ENCODE assay signal across 18 cellular contexts in the genomic region with DNA sequence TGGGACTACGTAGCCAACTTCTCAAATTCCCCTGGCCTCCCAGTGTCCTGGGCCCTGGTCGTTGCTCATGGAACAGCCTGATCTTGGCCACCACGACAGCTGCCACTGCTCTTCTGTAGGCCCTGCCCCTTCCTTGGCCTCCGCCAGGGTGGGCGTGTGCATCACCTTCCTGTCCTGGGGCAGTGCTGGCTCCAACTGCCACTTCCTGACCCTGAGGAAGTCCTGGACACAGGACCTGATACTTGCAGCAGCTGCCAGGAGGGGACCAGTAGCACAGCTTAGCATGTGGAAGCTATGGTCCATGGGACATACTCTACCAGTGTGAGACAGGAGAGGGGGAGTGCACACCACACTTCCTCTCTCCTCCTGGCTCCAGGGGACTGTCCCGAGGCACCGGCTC.
A peak's percentile ranks its signal among the peaks of the same experiment; 100 is the strongest.
DNase-seq lines count a peak whose midpoint lies in the region; ATAC-seq, FAIRE-seq and TF ChIP-seq lines count a peak whose summit lies in the region.
"Had no signal": no experiment of that assay in that cellular context is flagged by ENCODE, and none has a peak within 500 bp of the region (broad histone marks: within the 10 kb centered on the region; RNA-seq: fewer than 3 reads in every experiment).

No MANE protein-coding gene starts in this region.

- no peak overlapping the region for H2AK5ac ChIP-seq in neuronal stem cell (ENCODE audit: low read depth, low read length)

- WGBS in neuronal stem cell (ENCODE audit: extremely low coverage in 2 of 2, insufficient read length in 2 of 2, insufficient replicate concordance in 1 of 2), 2 donors = no CpG with 5 or more reads among the region's 7 CpGs

- H3K4me1 ChIP-seq in neuronal stem cell (ENCODE audit: control insufficient read depth in 2 of 2, insufficient read depth in 1 of 2, low read depth in 1 of 2, low read length in 2 of 2) = no peaks in the 10 kb centered on the region

- FAIRE-seq in urothelium cell line (lab: Jason Lieb, UNC) = peak; percentile 74
- FAIRE-seq: A204.1 had no signal

- H2BK120ac ChIP-seq in neuronal stem cell (ENCODE audit: low read depth, low read length) = no peak overlapping the region

- H4K8ac ChIP-seq in neuronal stem cell (ENCODE audit: low read depth, low read length) = no peak overlapping the region

- no peaks in the 10 kb centered on the region for H3K27me3 ChIP-seq in neuronal stem cell (ENCODE audit: control insufficient read depth in 3 of 3, insufficient read depth in 3 of 3, low read depth in 1 of 3, low read length in 3 of 3)
- H3K27me3 ChIP-seq: BLaER1 had no signal

- H3K36me3 Mint-ChIP-seq in activated CD8-positive, alpha-beta T cell treated with anti-CD3 and anti-CD28 coated beads, Interleukin-2, amount 10 ng/mL, durations not matched to agents 7 days and 5 days (ENCODE audit: low read depth) = no peaks in the 10 kb centered on the region

- TF ChIP-seq POLR2A in erythroblast (IDR thresholded peaks at IDR 0.05; ENCODE audit: low read length) = no peak

- no peaks in the 10 kb centered on the region for H3K36me3 ChIP-seq in neuronal stem cell (replicated peaks in 1 of 2; ENCODE audit: control insufficient read depth in 2 of 2, insufficient read depth in 2 of 2, low read length in 2 of 2)
- H3K36me3 ChIP-seq: BLaER1 had no signal

- H2BK12ac ChIP-seq in neuronal stem cell (ENCODE audit: low read length) = no peak overlapping the region

- no peak overlapping the region for H2BK5ac ChIP-seq in neuronal stem cell (ENCODE audit: low read length)

- DNase-seq in Right ventricle myocardium inferior (ENCODE audit: missing footprints) (peak; percentile 26), Right ventricle myocardium superior (no peak), coronary artery (ENCODE audit: low spot score) (peak; percentile 36), neuronal stem cell (ENCODE audit: low spot score) (no peak), urothelium cell line (ENCODE audit: low spot score) (no peak), erythroblast (lab: John Stamatoyannopoulos, UW) (no peak), NCI-H2171 treated with DMSO at 0.1 percent for 48 hours (lab: John Stamatoyannopoulos, UW) (no peak)
- no peak for DNase-seq in activated CD8-positive, alpha-beta T cell treated with anti-CD3 and anti-CD28 coated beads, Interleukin-2, amount 10 ng/mL, durations not matched to agents 7 days and 5 days
- DNase-seq: EL, NCI-H1092 treated with DMSO at 0.1 percent for 48 hours, NCI-H2081 treated with DMSO at 0.1 percent for 48 hours, NCI-H2227 treated with DMSO at 0.1 percent for 48 hours, NCI-H526 treated with DMSO at 0.1 percent for 48 hours, OCI-M1, SK-N-SH had no signal

- H3K79me1 ChIP-seq in neuronal stem cell (ENCODE audit: low read depth, low read length) = no peaks in the 10 kb centered on the region

- H2AFZ ChIP-seq in neuronal stem cell (ENCODE audit: low read length) = no peak overlapping the region

- no peak for TF ChIP-seq CTCF in coronary artery (IDR thresholded peaks at IDR 0.05)

- H4K91ac ChIP-seq in neuronal stem cell (ENCODE audit: low read depth, low read length, poor library complexity) = no peak overlapping the region

- H2BK15ac ChIP-seq in neuronal stem cell (ENCODE audit: low read length) = no peak overlapping the region

- H3K27ac ChIP-seq in coronary artery = no peak overlapping the region
- H3K27ac ChIP-seq in neuronal stem cell (replicated peaks; ENCODE audit: low read length) = no peak overlapping the region
- H3K27ac ChIP-seq: BLaER1, KMS-11 had no signal

- H3K9me3 Mint-ChIP-seq in activated CD8-positive, alpha-beta T cell treated with anti-CD3 and anti-CD28 coated beads, Interleukin-2, amount 10 ng/mL, durations not matched to agents 7 days and 5 days (ENCODE audit: insufficient read depth) = no peaks in the 10 kb centered on the region

- H3K27ac Mint-ChIP-seq in activated CD8-positive, alpha-beta T cell treated with anti-CD3 and anti-CD28 coated beads, Interleukin-2, amount 10 ng/mL, durations not matched to agents 7 days and 5 days = no peak overlapping the region

- H3K23ac ChIP-seq in neuronal stem cell (ENCODE audit: low read depth, low read length, poor library complexity) = no peak overlapping the region

- ATAC-seq in Right ventricle myocardium inferior (no peak), Right ventricle myocardium superior (ENCODE audit: poor library complexity) (no peak)
- no peak for ATAC-seq in activated CD8-positive, alpha-beta T cell treated with anti-CD3 and anti-CD28 coated beads, Interleukin-2, amount 10 ng/mL, durations not matched to agents 7 days and 5 days

- intact Hi-C loops in Right ventricle myocardium inferior (cut with DNase I) (no loop called here), Right ventricle myocardium superior (cut with DNase I) (no loop called here)

- H3K27me3 Mint-ChIP-seq in activated CD8-positive, alpha-beta T cell treated with anti-CD3 and anti-CD28 coated beads, Interleukin-2, amount 10 ng/mL, durations not matched to agents 7 days and 5 days (ENCODE audit: low read depth) = no peaks in the 10 kb centered on the region

- H3K4ac ChIP-seq in neuronal stem cell (ENCODE audit: low read length) = no peak overlapping the region

- H3K18ac ChIP-seq in neuronal stem cell (ENCODE audit: low read length) = peak overlapping the region; percentile 48

- CTCF ChIA-PET in activated CD8-positive, alpha-beta T cell treated with anti-CD3 and anti-CD28 coated beads, Interleukin-2, amount 10 ng/mL, durations not matched to agents 7 days and 5 days (lab: Charles Lee) = no interaction called here

- no peak overlapping the region for H3K4me3 Mint-ChIP-seq in activated CD8-positive, alpha-beta T cell treated with anti-CD3 and anti-CD28 coated beads, Interleukin-2, amount 10 ng/mL, durations not matched to agents 7 days and 5 days

- no peaks in the 10 kb centered on the region for H3K4me1 Mint-ChIP-seq in activated CD8-positive, alpha-beta T cell treated with anti-CD3 and anti-CD28 coated beads, Interleukin-2, amount 10 ng/mL, durations not matched to agents 7 days and 5 days (ENCODE audit: low read depth)

- H3K9ac ChIP-seq in neuronal stem cell (ENCODE audit: low read depth, low read length, poor library complexity) = no peak overlapping the region
- H3K9ac ChIP-seq: BLaER1, KMS-11, SK-N-SH had no signal

- no peak overlapping the region for H3K4me2 ChIP-seq in neuronal stem cell (ENCODE audit: insufficient read depth, low read length, poor library complexity, severe bottlenecking)
- H3K4me2 ChIP-seq: BLaER1, KMS-11, SK-N-SH had no signal

- no peak overlapping the region for H3K4me3 ChIP-seq in coronary artery
- peak overlapping the region in 1 of 2 donors; percentile 5 for H3K4me3 ChIP-seq in neuronal stem cell (ENCODE audit: low read length in 2 of 2)
- H3K4me3 ChIP-seq: BLaER1 had no signal

- H3K14ac ChIP-seq in neuronal stem cell (ENCODE audit: low read length) = peak overlapping the region; percentile 48

- POLR2A ChIA-PET in activated CD8-positive, alpha-beta T cell treated with anti-CD3 and anti-CD28 coated beads, Interleukin-2, amount 10 ng/mL, durations not matched to agents 7 days and 5 days (lab: Charles Lee) = no interaction called here

- H3K9me3 ChIP-seq in neuronal stem cell (replicated peaks in 1 of 2; ENCODE audit: control insufficient read depth in 2 of 2, insufficient read depth in 1 of 2, low read depth in 1 of 2, low read length in 2 of 2) = peaks cover 0 to 3% of the 10 kb centered on the region in 2 donors
- H3K9me3 ChIP-seq: SK-N-SH had no signal

Comparison
In these comparisons a context has a peak if more than half of its experiments do, and no peak if none do; other contexts are left out.
1. DNase-seq: peak in Right ventricle myocardium inferior (single experiment) and coronary artery (single experiment); none in Right ventricle myocardium superior (single experiment), neuronal stem cell (single experiment), urothelium cell line (single experiment), erythroblast (0 of 2), activated CD8-positive, alpha-beta T cell treated with anti-CD3 and anti-CD28 coated beads, Interleukin-2, amount 10 ng/mL, durations not matched to agents 7 days and 5 days (single experiment) and NCI-H2171 treated with DMSO at 0.1 percent for 48 hours (single experiment).